ENCODE assay signal across 18 cellular contexts in genomic region chr17:68531252-68531651, GRCh38. TPM values are rescaled to one million over a fixed set of nuclear protein-coding genes. Genes with fewer than 3 reads are reported as not detected.
DNase-seq lines count a peak whose midpoint lies in the region; ATAC-seq and TF ChIP-seq lines count a peak whose summit lies in the region.
"Had no signal": no experiment of that assay in that cellular context is flagged by ENCODE, and none has a peak within 500 bp of the region (broad histone marks: within the 10 kb centered on the region; RNA-seq: fewer than 3 reads in every experiment).

No MANE protein-coding gene starts in this region.

- no peak overlapping the region for H3K4me3 Mint-ChIP-seq in activated CD8-positive, alpha-beta T cell treated with anti-CD3 and anti-CD28 coated beads for 36 hours
- no peak overlapping the region for H3K4me3 Mint-ChIP-seq in activated CD8-positive, alpha-beta T cell treated with anti-CD3 and anti-CD28 coated beads, Interleukin-2, amount 10 ng/mL, durations not matched to agents 7 days and 5 days
- H3K4me3 Mint-ChIP-seq in immature natural killer cell (no peak overlapping the region), mesothelial cell of epicardium (no peak overlapping the region)

- intact Hi-C loops in activated CD8-positive, alpha-beta T cell treated with anti-CD3 and anti-CD28 coated beads for 36 hours (cut with micrococcal nuclease), result loop anchor here (10.0 kb wide), 1 partner anchor 224 kb away; no protein-coding TSS in a partner anchor
- intact Hi-C loops in PC-3 (cut with micrococcal nuclease) (loop anchor here (10.0 kb wide), 1 partner anchor 714 kb away; no protein-coding TSS in a partner anchor), upper lobe of right lung (cut with DNase I) (no loop called here)

- H4K20me1 ChIP-seq in PC-3 (ENCODE audit: low read length), result no peaks in the 10 kb centered on the region

- TSS peak; percentile 25 for BruUV-seq in PC-3 (replicated peaks; lab: Mats Ljungman, UMichigan)

- H3K9ac ChIP-seq in PC-3 (ENCODE audit: low read length), result no peak overlapping the region

- peak overlapping the region; percentile 3 for H3K27ac Mint-ChIP-seq in activated CD8-positive, alpha-beta T cell treated with anti-CD3 and anti-CD28 coated beads for 36 hours
- no peak overlapping the region for H3K27ac Mint-ChIP-seq in activated CD8-positive, alpha-beta T cell treated with anti-CD3 and anti-CD28 coated beads, Interleukin-2, amount 10 ng/mL, durations not matched to agents 7 days and 5 days
- H3K27ac Mint-ChIP-seq in immature natural killer cell (peak overlapping the region in 4 of 6 donors; percentile 5 to 47 (median 34)), mesothelial cell of epicardium (peak overlapping the region; percentile 28)

- peaks cover 80% of the 10 kb centered on the region for H3K36me3 ChIP-seq in PC-3 (ENCODE audit: low read depth, low read length)
- peaks cover 97% of the 10 kb centered on the region for H3K36me3 ChIP-seq in upper lobe of right lung

- H3K4me2 ChIP-seq in PC-3 (ENCODE audit: low read length), result no peak overlapping the region

- H3K9me3 Mint-ChIP-seq in activated CD8-positive, alpha-beta T cell treated with anti-CD3 and anti-CD28 coated beads for 36 hours, result no peaks in the 10 kb centered on the region
- no peaks in the 10 kb centered on the region for H3K9me3 Mint-ChIP-seq in activated CD8-positive, alpha-beta T cell treated with anti-CD3 and anti-CD28 coated beads, Interleukin-2, amount 10 ng/mL, durations not matched to agents 7 days and 5 days (ENCODE audit: insufficient read depth)
- H3K9me3 Mint-ChIP-seq in immature natural killer cell (no peaks in the 10 kb centered on the region), mesothelial cell of epicardium (no peaks in the 10 kb centered on the region)

- no peak for TF ChIP-seq CTCF in activated CD8-positive, alpha-beta T cell treated with anti-CD3 and anti-CD28 coated beads for 36 hours (IDR thresholded peaks at IDR 0.05)
- no peak for TF ChIP-seq CTCF in PC-3 (conservative IDR thresholded peaks at IDR 0.05; ENCODE audit: low read depth, low read length)
- no peak for TF ChIP-seq CTCF in mesothelial cell of epicardium (IDR thresholded peaks at IDR 0.05; ENCODE audit: unreplicated experiment)
- no peak for TF ChIP-seq CTCF in upper lobe of right lung (IDR thresholded peaks at IDR 0.05)

- peaks cover 4% of the 10 kb centered on the region for H3K4me1 Mint-ChIP-seq in activated CD8-positive, alpha-beta T cell treated with anti-CD3 and anti-CD28 coated beads for 36 hours (ENCODE audit: low read depth)
- no peaks in the 10 kb centered on the region for H3K4me1 Mint-ChIP-seq in activated CD8-positive, alpha-beta T cell treated with anti-CD3 and anti-CD28 coated beads, Interleukin-2, amount 10 ng/mL, durations not matched to agents 7 days and 5 days (ENCODE audit: low read depth)
- H3K4me1 Mint-ChIP-seq in immature natural killer cell, result peaks cover 27 to 52% of the 10 kb centered on the region in 2 donors
- H3K4me1 Mint-ChIP-seq in mesothelial cell of epicardium, result no peaks in the 10 kb centered on the region

- no peak overlapping the region for H2AFZ ChIP-seq in PC-3 (ENCODE audit: low read length)

- H3K9me3 ChIP-seq in PC-3 (ENCODE audit: low read length), result no peaks in the 10 kb centered on the region
- H3K9me3 ChIP-seq in upper lobe of right lung, result no peaks in the 10 kb centered on the region
- H3K9me3 ChIP-seq: SJCRH30 had no signal

- DNase-seq in activated CD8-positive, alpha-beta T cell treated with anti-CD3 and anti-CD28 coated beads for 36 hours, result no peak
- no peak for DNase-seq in activated CD8-positive, alpha-beta T cell treated with anti-CD3 and anti-CD28 coated beads, Interleukin-2, amount 10 ng/mL, durations not matched to agents 7 days and 5 days
- DNase-seq in PC-3 (no peak), immature natural killer cell (no peak), mesothelial cell of epicardium (ENCODE audit: low spot score in 2 of 2, unreplicated experiment in 2 of 2) (no peak), upper lobe of right lung (no peak), AG08396 (ENCODE audit: low spot score) (no peak)
- no peak for DNase-seq in stimulated activated CD4-positive, alpha-beta T cell treated with anti-CD3 and anti-CD28 coated beads, Interleukin-4, amount 100 ng/mL, for 4 hours
- DNase-seq: 8988T, EL, GF-D8, KG1, NCI-H1105 treated with DMSO at 0.1 percent for 48 hours, NCI-H2081, NCI-H446, NCI-H526, SJCRH30 had no signal

- H3K4me3 ChIP-seq in PC-3 (ENCODE audit: low read length) (no peak overlapping the region), upper lobe of right lung (no peak overlapping the region)
- H3K4me3 ChIP-seq: SJCRH30 had no signal

- ATAC-seq in activated CD8-positive, alpha-beta T cell treated with anti-CD3 and anti-CD28 coated beads for 36 hours, result no peak
- ATAC-seq in activated CD8-positive, alpha-beta T cell treated with anti-CD3 and anti-CD28 coated beads, Interleukin-2, amount 10 ng/mL, durations not matched to agents 7 days and 5 days, result no peak
- no peak for ATAC-seq in PC-3
- ATAC-seq in upper lobe of right lung, result no peak

- no peaks in the 10 kb centered on the region for H3K9me2 ChIP-seq in PC-3 (replicated peaks; ENCODE audit: low read length)

- H3F3A ChIP-seq in PC-3 (ENCODE audit: low read length, unreplicated experiment), result peaks cover 8% of the 10 kb centered on the region

- H3K27ac ChIP-seq in PC-3 (ENCODE audit: low read length), result no peak overlapping the region
- no peak overlapping the region for H3K27ac ChIP-seq in upper lobe of right lung
- H3K27ac ChIP-seq: C4-2B, SJCRH30 had no signal

- no peaks in the 10 kb centered on the region for H3K27me3 Mint-ChIP-seq in activated CD8-positive, alpha-beta T cell treated with anti-CD3 and anti-CD28 coated beads for 36 hours
- no peaks in the 10 kb centered on the region for H3K27me3 Mint-ChIP-seq in activated CD8-positive, alpha-beta T cell treated with anti-CD3 and anti-CD28 coated beads, Interleukin-2, amount 10 ng/mL, durations not matched to agents 7 days and 5 days (ENCODE audit: low read depth)
- H3K27me3 Mint-ChIP-seq in immature natural killer cell (ENCODE audit: low read depth in 3 of 3) (no peaks in the 10 kb centered on the region), mesothelial cell of epicardium (ENCODE audit: low read depth) (no peaks in the 10 kb centered on the region)

- H3K36me3 Mint-ChIP-seq in activated CD8-positive, alpha-beta T cell treated with anti-CD3 and anti-CD28 coated beads for 36 hours (ENCODE audit: low read depth), result peaks cover 50% of the 10 kb centered on the region
- H3K36me3 Mint-ChIP-seq in activated CD8-positive, alpha-beta T cell treated with anti-CD3 and anti-CD28 coated beads, Interleukin-2, amount 10 ng/mL, durations not matched to agents 7 days and 5 days (ENCODE audit: low read depth), result peaks cover 67% of the 10 kb centered on the region
- H3K36me3 Mint-ChIP-seq in immature natural killer cell, result peaks cover 11 to 69% (median 47%) of the 10 kb centered on the region in 3 donors
- H3K36me3 Mint-ChIP-seq in mesothelial cell of epicardium, result peaks cover 52% of the 10 kb centered on the region

- H3K4me1 ChIP-seq in PC-3 (ENCODE audit: insufficient read depth, low read length) (peaks cover 22% of the 10 kb centered on the region), upper lobe of right lung (peaks cover 9% of the 10 kb centered on the region)
- H3K4me1 ChIP-seq: SJCRH30 had no signal

- H3K27me3 ChIP-seq in PC-3 (ENCODE audit: low read length), result no peaks in the 10 kb centered on the region
- no peaks in the 10 kb centered on the region for H3K27me3 ChIP-seq in upper lobe of right lung
- H3K27me3 ChIP-seq: SJCRH30 had no signal

- POLR2A ChIA-PET in activated CD8-positive, alpha-beta T cell treated with anti-CD3 and anti-CD28 coated beads for 36 hours (lab: Charles Lee), result no interaction called here
- POLR2A ChIA-PET in activated CD8-positive, alpha-beta T cell treated with anti-CD3 and anti-CD28 coated beads, Interleukin-2, amount 10 ng/mL, durations not matched to agents 7 days and 5 days (lab: Charles Lee), result interaction anchor here (0.5 kb wide), 1 partner anchor 51 kb away, joined by 3 read pairs; no protein-coding TSS in a partner anchor
- POLR2A ChIA-PET in PC-3 (lab: Charles Lee; ENCODE audit: unreplicated experiment), result no interaction called here

- H3K79me2 ChIP-seq in PC-3 (ENCODE audit: low read length), result no peaks in the 10 kb centered on the region

- CTCF ChIA-PET in activated CD8-positive, alpha-beta T cell treated with anti-CD3 and anti-CD28 coated beads for 36 hours (lab: Charles Lee), result no interaction called here
- CTCF ChIA-PET in activated CD8-positive, alpha-beta T cell treated with anti-CD3 and anti-CD28 coated beads, Interleukin-2, amount 10 ng/mL, durations not matched to agents 7 days and 5 days (lab: Charles Lee), result interaction anchor here (0.7 kb wide), 1 partner anchor 83 kb away, joined by 3 read pairs; no protein-coding TSS in a partner anchor
- CTCF ChIA-PET in PC-3 (lab: Charles Lee), result no interaction called here

RNA-seq across cellular contexts. Expression of gene PRKAR1A, which starts 19.0 kb away (rescaled TPM):
- 100 to 1,000 TPM; 157 to 168 TPM for total RNA-seq in activated CD8-positive, alpha-beta T cell treated with anti-CD3 and anti-CD28 coated beads for 36 hours
- total RNA-seq in activated CD8-positive, alpha-beta T cell treated with anti-CD3 and anti-CD28 coated beads, Interleukin-2, amount 10 ng/mL, durations not matched to agents 7 days and 5 days, result 100 to 1,000 TPM; 210 to 221 TPM
- total RNA-seq in PC-3 (2014; rRNA removed), result 208 and 214 TPM in 2 replicates
- 100 to 1,000 TPM; 275 to 458 (median 320) TPM for polyA plus RNA-seq in immature natural killer cell
- total RNA-seq in mesothelial cell of epicardium, result 268 to 276 TPM (median 268 TPM) in 3 replicates
- total RNA-seq in upper lobe of right lung, result 389 TPM
